Comparison of ENCODE assay signal across 15 cellular contexts in genomic region chr5:78805-79149, GRCh38. TPM values are rescaled to one million over a fixed set of nuclear protein-coding genes. Genes with fewer than 3 reads are reported as not detected.
DNase-seq lines count a peak whose midpoint lies in the region; TF ChIP-seq lines count a peak whose summit lies in the region.
"Had no signal": no experiment of that assay in that cellular context is flagged by ENCODE, and none has a peak within 500 bp of the region (broad histone marks: within the 10 kb centered on the region; RNA-seq: fewer than 3 reads in every experiment).

No MANE protein-coding gene starts in this region.

- no peak overlapping the region for H3K23ac ChIP-seq in neuronal stem cell (ENCODE audit: low read depth, low read length, poor library complexity)

- no peaks in the 10 kb centered on the region for H3K27me3 Mint-ChIP-seq in Caco-2 (ENCODE audit: insufficient read depth, unreplicated experiment)
- peaks cover 28% of the 10 kb centered on the region for H3K27me3 Mint-ChIP-seq in chondrocyte (ENCODE audit: low read depth)

- H3K36me3 ChIP-seq in Caco-2 (ENCODE audit: control insufficient read depth, insufficient read depth, low read length) (no peaks in the 10 kb centered on the region), PC-9 (ENCODE audit: low read depth) (no peaks in the 10 kb centered on the region), neuronal stem cell (replicated peaks in 1 of 2; ENCODE audit: control insufficient read depth in 2 of 2, insufficient read depth in 2 of 2, low read length in 2 of 2) (peaks cover 0 to 6% of the 10 kb centered on the region in 2 donors)
- H3K36me3 ChIP-seq: MG63, SJCRH30 had no signal

- H3K27me3 ChIP-seq in Caco-2 (replicated peaks; ENCODE audit: control insufficient read depth, insufficient read depth, low read length) (no peaks in the 10 kb centered on the region), PC-9 (ENCODE audit: insufficient read depth, low read depth) (peaks cover 94% of the 10 kb centered on the region), neuronal stem cell (ENCODE audit: control insufficient read depth in 3 of 3, insufficient read depth in 3 of 3, low read depth in 1 of 3, low read length in 3 of 3) (no peaks in the 10 kb centered on the region)
- H3K27me3 ChIP-seq: MG63, SJCRH30 had no signal

- peak overlapping the region; percentile 82 for H2BK5ac ChIP-seq in neuronal stem cell (ENCODE audit: low read length)

- H3K9me3 Mint-ChIP-seq in Caco-2 (ENCODE audit: unreplicated experiment): no peaks in the 10 kb centered on the region
- no peaks in the 10 kb centered on the region for H3K9me3 Mint-ChIP-seq in chondrocyte (ENCODE audit: low read depth)

- no peaks in the 10 kb centered on the region for H3K79me1 ChIP-seq in neuronal stem cell (ENCODE audit: low read depth, low read length)

- intact Hi-C loops in Caco-2 (cut with micrococcal nuclease; ENCODE audit: unreplicated experiment) (no loop called here), PC-9 (cut with micrococcal nuclease; ENCODE audit: unreplicated experiment) (no loop called here)

- H3K79me2 ChIP-seq in PC-9 (ENCODE audit: low read depth): no peaks in the 10 kb centered on the region

- H3K36me3 Mint-ChIP-seq in Caco-2 (ENCODE audit: insufficient read depth, unreplicated experiment): no peaks in the 10 kb centered on the region
- H3K36me3 Mint-ChIP-seq in chondrocyte (ENCODE audit: low read depth): no peaks in the 10 kb centered on the region
- H3K36me3 Mint-ChIP-seq: CD14-positive monocyte had no signal

- H2BK120ac ChIP-seq in neuronal stem cell (ENCODE audit: low read depth, low read length): peak overlapping the region; percentile 90

- H4K91ac ChIP-seq in neuronal stem cell (ENCODE audit: low read depth, low read length, poor library complexity): peak overlapping the region; percentile 98

- no CpG with 5 or more reads among the region's 2 CpGs for WGBS in neuronal stem cell (ENCODE audit: extremely low coverage in 2 of 2, insufficient read length in 2 of 2, insufficient replicate concordance in 1 of 2), 2 donors

- no peaks in the 10 kb centered on the region for H3K9me3 ChIP-seq in Caco-2
- no peaks in the 10 kb centered on the region for H3K9me3 ChIP-seq in PC-9 (ENCODE audit: insufficient read depth, low read depth)
- H3K9me3 ChIP-seq in neuronal stem cell (replicated peaks in 1 of 2; ENCODE audit: control insufficient read depth in 2 of 2, insufficient read depth in 1 of 2, low read depth in 1 of 2, low read length in 2 of 2): no peaks in the 10 kb centered on the region
- H3K9me3 ChIP-seq: MG63, SJCRH30 had no signal

- H4K8ac ChIP-seq in neuronal stem cell (ENCODE audit: low read depth, low read length): peak overlapping the region; percentile 83

- no peak overlapping the region for H3K4me2 ChIP-seq in PC-9
- H3K4me2 ChIP-seq in neuronal stem cell (ENCODE audit: insufficient read depth, low read length, poor library complexity, severe bottlenecking): no peak overlapping the region

- peak overlapping the region; percentile 99 for H2AK5ac ChIP-seq in neuronal stem cell (ENCODE audit: low read depth, low read length)

- CTCF ChIA-PET in Caco-2 (lab: Charles Lee): no interaction called here
- CTCF ChIA-PET in PC-9 (lab: Charles Lee): no interaction called here

- peak overlapping the region; percentile 98 for H3K4ac ChIP-seq in neuronal stem cell (ENCODE audit: low read length)

- H3K4me3 ChIP-seq in Caco-2 (ENCODE audit: low read depth, low read length) (no peak overlapping the region), PC-9 (no peak overlapping the region), neuronal stem cell (ENCODE audit: low read length in 2 of 2) (no peak overlapping the region)
- H3K4me3 ChIP-seq: MG63, SJCRH30 had no signal

- H2BK12ac ChIP-seq in neuronal stem cell (ENCODE audit: low read length): peak overlapping the region; percentile 96

- peak overlapping the region; percentile 75 for H2BK15ac ChIP-seq in neuronal stem cell (ENCODE audit: low read length)

- BruUV-seq in Caco-2 (replicated peaks; lab: Mats Ljungman, UMichigan): no TSS peak
- no TSS peak for BruUV-seq in PC-9 (replicated peaks; lab: Mats Ljungman, UMichigan)

- H3K4me1 Mint-ChIP-seq in Caco-2 (ENCODE audit: low read depth, unreplicated experiment): peaks cover 58% of the 10 kb centered on the region
- H3K4me1 Mint-ChIP-seq in chondrocyte (ENCODE audit: low read depth): peaks cover 37% of the 10 kb centered on the region
- H3K4me1 Mint-ChIP-seq: CD14-positive monocyte had no signal

- H3K18ac ChIP-seq in neuronal stem cell (ENCODE audit: low read length): peak overlapping the region; percentile 95

- H3F3A ChIP-seq in PC-9 (ENCODE audit: insufficient read depth, low read depth): no peaks in the 10 kb centered on the region

- H3K9ac ChIP-seq in neuronal stem cell (ENCODE audit: low read depth, low read length, poor library complexity): no peak overlapping the region

- no peaks in the 10 kb centered on the region for H3K9me2 ChIP-seq in PC-9 (ENCODE audit: insufficient read depth)

- no peaks in the 10 kb centered on the region; the same call in 1 of the 2 replicates for H4K20me1 ChIP-seq in PC-9 (ENCODE audit: insufficient read depth)

- peaks cover 28% of the 10 kb centered on the region for H3K4me1 ChIP-seq in Caco-2
- no peaks in the 10 kb centered on the region for H3K4me1 ChIP-seq in PC-9 (replicated peaks; ENCODE audit: insufficient read depth)
- peaks cover 57 to 67% of the 10 kb centered on the region in 2 donors for H3K4me1 ChIP-seq in neuronal stem cell (ENCODE audit: control insufficient read depth in 2 of 2, insufficient read depth in 1 of 2, low read depth in 1 of 2, low read length in 2 of 2)

- H3K14ac ChIP-seq in neuronal stem cell (ENCODE audit: low read length): no peak overlapping the region

- H3K27ac Mint-ChIP-seq in Caco-2 (ENCODE audit: unreplicated experiment) (peak overlapping the region; percentile 4), chondrocyte (ENCODE audit: unreplicated experiment) (no peak overlapping the region)
- H3K27ac Mint-ChIP-seq: CD14-positive monocyte had no signal

- no peak overlapping the region for H3K4me3 Mint-ChIP-seq in Caco-2 (ENCODE audit: unreplicated experiment)
- H3K4me3 Mint-ChIP-seq in chondrocyte (ENCODE audit: unreplicated experiment): no peak overlapping the region
- H3K4me3 Mint-ChIP-seq: CD14-positive monocyte had no signal

- no peak overlapping the region for H2AFZ ChIP-seq in PC-9
- H2AFZ ChIP-seq in neuronal stem cell (ENCODE audit: low read length): no peak overlapping the region

- in situ Hi-C loops in ACHN (cut with HindIII; ENCODE audit: low pct_ligation_motif_present, low pct_unique_long_range_greater_than_20kb, low sequenced_read_pairs): no loop called here

- no peak for TF ChIP-seq CTCF in Caco-2 (IDR thresholded peaks at IDR 0.05; ENCODE audit: insufficient read depth in 1 of 2, low read depth in 1 of 2, low read length in 1 of 2, severe bottlenecking in 1 of 2, unreplicated experiment in 1 of 2)
- TF ChIP-seq CTCF in PC-9 (conservative IDR thresholded peaks at IDR 0.05): 0 out of 2 replicates have a peak, but pooled peaks have one; percentile 24
- peak; percentile 35 for TF ChIP-seq CTCF in chondrocyte (IDR thresholded peaks at IDR 0.05)

- H3K27ac ChIP-seq in PC-9 (no peak overlapping the region), neuronal stem cell (replicated peaks; ENCODE audit: low read length) (peak overlapping the region; percentile 82)
- H3K27ac ChIP-seq: SJCRH30 had no signal

- POLR2A ChIA-PET in Caco-2 (lab: Charles Lee): no interaction called here
- POLR2A ChIA-PET in PC-9 (lab: Charles Lee; ENCODE audit: unreplicated experiment): no interaction called here

- DNase-seq in Caco-2: no peak
- DNase-seq in PC-9: no peak
- no peak for DNase-seq in chondrocyte (ENCODE audit: low spot score)
- no peak for DNase-seq in neuronal stem cell (ENCODE audit: low spot score)
- DNase-seq in NCI-H510A (lab: John Stamatoyannopoulos, UW): no peak
- no peak for DNase-seq in DMS153 treated with DMSO at 0.1 percent for 48 hours (lab: John Stamatoyannopoulos, UW; ENCODE audit: unreplicated experiment)
- no peak for DNase-seq in ACHN
- DNase-seq in activated gamma-delta T cell (lab: John Stamatoyannopoulos, UW): no peak
- DNase-seq: NCI-H1105, NCI-H2081 treated with DMSO at 0.1 percent for 48 hours, NCI-H748 treated with DMSO at 0.1 percent for 48 hours had no signal

RNA-seq across cellular contexts. Expression of gene PLEKHG4B, which starts 13.2 kb away (rescaled TPM):
- total RNA-seq in Caco-2 (2022): 15.0 TPM in 2 replicates
- not detected in 2 replicates for total RNA-seq in PC-9 (2021)
- 1.4 to 10.2 TPM (median 2.0 TPM) in 3 replicates for total RNA-seq in chondrocyte
- 46.5 TPM for polyA plus RNA-seq in neuronal stem cell (2013, experiment 1 of 2)
- 48.4 TPM for polyA plus RNA-seq in neuronal stem cell (2013, experiment 2 of 2)
- total RNA-seq: HT-29 had no signal
- polyA plus RNA-seq: CD14-positive monocyte had no signal

Comparison
In these comparisons a context has a peak if more than half of its experiments do, and no peak if none do; other contexts are left out.
1. CTCF ChIP-seq: peak in PC-9 (single experiment) and chondrocyte (single experiment); none in Caco-2 (0 of 2).